ENCODE assay signal across 17 cellular contexts in genomic region chr4:118985170-118986000, GRCh38.
DNase-seq lines count a peak whose midpoint lies in the region; ATAC-seq and TF ChIP-seq lines count a peak whose summit lies in the region.
"Had no signal": no experiment of that assay in that cellular context is flagged by ENCODE, and none has a peak within 500 bp of the region (broad histone marks: within the 10 kb centered on the region; RNA-seq: fewer than 3 reads in every experiment).

No MANE protein-coding gene starts in this region.

- H3K9me3 ChIP-seq in sigmoid colon (no peaks in the 10 kb centered on the region), uterus (no peaks in the 10 kb centered on the region)
- H3K9me3 ChIP-seq: MG63 had no signal

- H3K4me3 ChIP-seq in coronary artery (no peak overlapping the region), sigmoid colon (no peak overlapping the region), uterus (no peak overlapping the region)
- H3K4me3 ChIP-seq: MG63, SK-N-MC had no signal

- ATAC-seq in left ventricle myocardium superior (peak; percentile 14), HG03139 (IDR thresholded peaks at IDR 0.05; ENCODE audit: unreplicated experiment) (no peak)

- H3K27me3 ChIP-seq in sigmoid colon = no peaks in the 10 kb centered on the region
- H3K27me3 ChIP-seq in uterus = no peaks in the 10 kb centered on the region
- H3K27me3 ChIP-seq: MG63 had no signal

- H3K4me1 ChIP-seq in sigmoid colon (peaks cover 0 to 100% (median 91%) of the 10 kb centered on the region in 4 donors), uterus (peaks cover 0 to 5% of the 10 kb centered on the region in 2 donors)

- no peak for DNase-seq in coronary artery (ENCODE audit: low spot score)
- no peak for DNase-seq in left ventricle myocardium superior
- DNase-seq in sigmoid colon = no peak
- no peak for DNase-seq in uterus
- DNase-seq in posterior vena cava (ENCODE audit: low spot score) = no peak
- no peak for DNase-seq in nucleus accumbens (lab: John Stamatoyannopoulos, UW)
- no peak for DNase-seq in NCI-H1694 (lab: John Stamatoyannopoulos, UW)
- DNase-seq: CD4-positive, alpha-beta memory T cell; DMS79; Karpas-422; MG63; NCI-H1092; NCI-H1694 treated with DMSO at 0.1 percent for 48 hours; NCI-H226; NCI-H524 treated with DMSO at 0.1 percent for 48 hours had no signal

- H3K27ac ChIP-seq in coronary artery (peak overlapping the region; percentile 63 to 93), sigmoid colon (peak overlapping the region; percentile 84 to 90 (median 87)), uterus (peak overlapping the region; percentile 82 to 98)
- H3K27ac ChIP-seq: SK-N-MC had no signal

- TF ChIP-seq CTCF in coronary artery (IDR thresholded peaks at IDR 0.05) (no peak), sigmoid colon (IDR thresholded peaks at IDR 0.05) (no peak), uterus (IDR thresholded peaks at IDR 0.05) (no peak)

- H3K36me3 ChIP-seq in sigmoid colon = no peaks in the 10 kb centered on the region
- H3K36me3 ChIP-seq in uterus = no peaks in the 10 kb centered on the region
- H3K36me3 ChIP-seq: MG63 had no signal

- TF ChIP-seq EP300 in sigmoid colon (IDR thresholded peaks at IDR 0.05) = no peak

- WGBS in sigmoid colon, 2 donors = 92 to 94% methylated on average over 5 of the region's 5 CpGs

- no peak for TF ChIP-seq POLR2A in sigmoid colon (IDR thresholded peaks at IDR 0.05)
- TF ChIP-seq POLR2A in uterus (IDR thresholded peaks at IDR 0.05) = no peak

- intact Hi-C loops in left ventricle myocardium superior (cut with micrococcal nuclease) = loop anchor here (10.0 kb wide), 1 partner anchor 49 kb away; no protein-coding TSS in a partner anchor
- intact Hi-C loops in sigmoid colon (cut with DNase I) = loop anchor here (10.0 kb wide), 1 partner anchor 1069 kb away; no protein-coding TSS in a partner anchor
- intact Hi-C loops in uterus (cut with DNase I; ENCODE audit: low total_unique reads) = loop anchor here (10.0 kb wide), 1 partner anchor 49 kb away; no protein-coding TSS in a partner anchor
- intact Hi-C loops in posterior vena cava (cut with DNase I) = loop anchor here (10.0 kb wide), 3 partner anchors 119 to 299 kb away; partner anchors contain the start of gene MYOZ2 (in 1 of the 2)
